8 cellular contexts compared by ENCODE assay signal in the genomic region with DNA sequence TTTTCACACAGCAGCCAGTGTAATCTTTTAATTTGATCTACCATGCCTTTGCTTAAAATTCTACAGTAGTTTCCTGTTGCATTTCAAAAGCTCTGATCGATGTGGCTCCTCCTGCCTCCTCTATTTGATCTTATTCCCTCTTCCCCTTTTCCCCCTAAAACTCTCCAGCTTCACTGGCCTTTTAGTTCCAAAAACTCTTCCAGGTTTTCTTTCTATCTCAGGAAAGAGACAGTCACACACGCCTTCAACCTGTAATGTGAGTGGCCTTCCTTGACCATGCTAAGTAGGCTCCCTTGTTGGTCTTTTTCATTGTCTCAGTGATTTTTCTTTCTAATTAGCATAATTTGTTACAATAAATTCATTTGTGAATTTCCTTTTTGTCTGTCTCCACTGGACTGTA. TPM values are rescaled to one million over a fixed set of nuclear protein-coding genes. Genes with fewer than 3 reads are reported as not detected.
DNase-seq lines count a peak whose midpoint lies in the region; ATAC-seq, FAIRE-seq and TF ChIP-seq lines count a peak whose summit lies in the region.

No MANE protein-coding gene starts in this region.

- H2AFZ ChIP-seq in GM23338, result peak overlapping the region; percentile 95; the same call in 1 of the 2 replicates

- H3K27me3 ChIP-seq in GM23338 (ENCODE audit: insufficient read depth), result no peaks in the 10 kb centered on the region
- no peaks in the 10 kb centered on the region for H3K27me3 ChIP-seq in ascending aorta
- no peaks in the 10 kb centered on the region for H3K27me3 ChIP-seq in adrenal gland

- TF ChIP-seq POLR2A in A549 (IDR thresholded peaks at IDR 0.05; ENCODE audit: low read length), result no peak
- TF ChIP-seq POLR2A in adrenal gland (IDR thresholded peaks at IDR 0.05), result no peak

- TF ChIP-seq EP300 in A549 (IDR thresholded peaks at IDR 0.05), result no peak

- FAIRE-seq in A549 (lab: Jason Lieb, UNC), result no peak

- H4K20me1 ChIP-seq in GM23338 (replicated peaks; ENCODE audit: insufficient read depth), result no peaks in the 10 kb centered on the region

- ATAC-seq in A549, result no peak
- ATAC-seq in GM23338, result peak; percentile 13; the same call in 2 of the 3 replicates

- H3K9me3 Mint-ChIP-seq in GM23338, result peaks cover 12% of the 10 kb centered on the region

- H3K79me2 ChIP-seq in GM23338 (replicated peaks; ENCODE audit: insufficient read depth), result peaks cover 14% of the 10 kb centered on the region; the same call in 1 of the 2 replicates

- 18% methylated on average over 2 of the region's 2 CpGs for WGBS in A549 (ENCODE audit: missing lambda C conversion rate)
- WGBS in mesodermal cell (ENCODE audit: insufficient coverage in 2 of 2), 2 experiments, result 0 to 15% methylated on average over 1 to 2 of the region's 2 CpGs
- 17 to 30% (median 26%) methylated on average over 2 of the region's 2 CpGs for WGBS in adrenal gland, 4 donors

- no peaks in the 10 kb centered on the region for H3K36me3 ChIP-seq in GM23338 (ENCODE audit: insufficient read depth)
- H3K36me3 ChIP-seq in ascending aorta, result no peaks in the 10 kb centered on the region
- H3K36me3 ChIP-seq in mesodermal cell (ENCODE audit: control insufficient read depth, insufficient read depth, low read length), result no peaks in the 10 kb centered on the region
- no peaks in the 10 kb centered on the region for H3K36me3 ChIP-seq in adrenal gland (replicated peaks in 1 of 2)

- H3K4me3 Mint-ChIP-seq in GM23338, result peak overlapping the region; percentile 97

- H3K9me3 ChIP-seq in A549 (no peaks in the 10 kb centered on the region), ascending aorta (no peaks in the 10 kb centered on the region), mesodermal cell (ENCODE audit: control insufficient read depth, low read length) (no peaks in the 10 kb centered on the region), adrenal gland (replicated peaks in 1 of 3) (no peaks in the 10 kb centered on the region)

- intact Hi-C loops in ascending aorta (cut with DNase I), result loop anchor here (5.0 kb wide), 1 partner anchor 119 kb away; no protein-coding TSS in a partner anchor
- intact Hi-C loops in adrenal gland (cut with DNase I), result loop anchor here in 1 of 2 donors (10.0 kb wide), 1 partner anchor 121 kb away; a partner anchor contains a TSS

- peaks cover 9% of the 10 kb centered on the region; the same call in 2 of the 3 replicates for H3K4me1 Mint-ChIP-seq in GM23338

- no peak for DNase-seq in A549 (ENCODE audit: low read depth in 1 of 2, low spot score in 1 of 2)
- DNase-seq in GM23338 (ENCODE audit: low spot score), result peak; percentile 36
- DNase-seq in ascending aorta (ENCODE audit: low spot score in 2 of 2), result no peak
- DNase-seq in adrenal gland, result no peak
- DNase-seq in mesenteric fat pad (ENCODE audit: low spot score), result no peak
- no peak for DNase-seq in HUDEP-2 (lab: John Stamatoyannopoulos, UW; ENCODE audit: unreplicated experiment in 76 of 76)
- DNase-seq in kidney glomerular epithelial cell (lab: John Stamatoyannopoulos, UW), result no peak

- POLR2A ChIA-PET in A549 (lab: Yijun Ruan, JAX), result no interaction called here

- H3K4me2 ChIP-seq in A549, result peak overlapping the region; percentile 74
- H3K4me2 ChIP-seq in GM23338, result peak overlapping the region; percentile 83

- no peaks in the 10 kb centered on the region for H3F3A ChIP-seq in GM23338 (replicated peaks; ENCODE audit: low read depth)

- H3K27ac Mint-ChIP-seq in GM23338, result peak overlapping the region; percentile 36; the same call in 1 of the 2 replicates

- no peaks in the 10 kb centered on the region for H3K9me2 ChIP-seq in GM23338 (ENCODE audit: insufficient read depth)

- peak overlapping the region; percentile 91 for H3K4me3 ChIP-seq in A549
- peak overlapping the region; percentile 71 for H3K4me3 ChIP-seq in GM23338
- peak overlapping the region; percentile 66 to 67 for H3K4me3 ChIP-seq in ascending aorta
- H3K4me3 ChIP-seq in mesodermal cell (ENCODE audit: extremely low read depth, insufficient read depth, low read length, poor library complexity, severe bottlenecking), result peak overlapping the region; percentile 60
- peak overlapping the region in 1 of 4 donors; percentile 77 for H3K4me3 ChIP-seq in adrenal gland

- no peak for TF ChIP-seq CTCF in A549 (IDR thresholded peaks at IDR 0.05)
- TF ChIP-seq CTCF in GM23338 (conservative IDR thresholded peaks at IDR 0.05; ENCODE audit: low read depth in 2 of 2), result no peak
- no peak for TF ChIP-seq CTCF in ascending aorta (IDR thresholded peaks at IDR 0.05)
- TF ChIP-seq CTCF in adrenal gland (IDR thresholded peaks at IDR 0.05), result no peak

- TF ChIP-seq RAD21 in A549 (conservative IDR thresholded peaks at IDR 0.05 in 1 of 2, IDR thresholded peaks at IDR 0.05 in 1 of 2), result no peak

- H3K27ac ChIP-seq in A549 (no peak overlapping the region), GM23338 (ENCODE audit: low read depth) (no peak overlapping the region), ascending aorta (no peak overlapping the region), mesodermal cell (ENCODE audit: low read depth, low read length, severe bottlenecking) (no peak overlapping the region), adrenal gland (peak overlapping the region in 1 of 5 donors; percentile 75)

- no peaks in the 10 kb centered on the region for H3K27me3 Mint-ChIP-seq in GM23338 (ENCODE audit: insufficient read depth, low read depth, poor library complexity)

- peaks cover 20% of the 10 kb centered on the region for H3K4me1 ChIP-seq in A549
- H3K4me1 ChIP-seq in GM23338 (ENCODE audit: insufficient read depth), result 0 out of 2 replicates have a peak, but pooled peaks cover 5% of the 10 kb centered on the region
- H3K4me1 ChIP-seq in ascending aorta, result peaks cover 0 to 3% of the 10 kb centered on the region in 2 donors
- peaks cover 4% of the 10 kb centered on the region for H3K4me1 ChIP-seq in mesodermal cell (ENCODE audit: control insufficient read depth, insufficient read depth, low read length, poor library complexity, severe bottlenecking)
- H3K4me1 ChIP-seq in adrenal gland (replicated peaks in 1 of 2), result peaks cover 5 to 6% of the 10 kb centered on the region in 2 donors

- no peaks in the 10 kb centered on the region for H3K36me3 Mint-ChIP-seq in GM23338 (ENCODE audit: low read depth)

- CTCF ChIA-PET in A549 (lab: Yijun Ruan, JAX), result no interaction called here

TF ChIP-seq in A549, 52 proteins besides CTCF, POLR2A, EP300 and RAD21 (continues in another document):
- no peak for TF ChIP-seq HOXA7 (CRISPR knock-in tag; IDR thresholded peaks at IDR 0.05)
- TF ChIP-seq RCOR1 (IDR thresholded peaks at IDR 0.05; ENCODE audit: low read depth, low read length), result no peak
- TF ChIP-seq ZFP36 (IDR thresholded peaks at IDR 0.05; ENCODE audit: borderline replicate concordance, partially characterized antibody), result no peak
- TF ChIP-seq, protein P1, sequence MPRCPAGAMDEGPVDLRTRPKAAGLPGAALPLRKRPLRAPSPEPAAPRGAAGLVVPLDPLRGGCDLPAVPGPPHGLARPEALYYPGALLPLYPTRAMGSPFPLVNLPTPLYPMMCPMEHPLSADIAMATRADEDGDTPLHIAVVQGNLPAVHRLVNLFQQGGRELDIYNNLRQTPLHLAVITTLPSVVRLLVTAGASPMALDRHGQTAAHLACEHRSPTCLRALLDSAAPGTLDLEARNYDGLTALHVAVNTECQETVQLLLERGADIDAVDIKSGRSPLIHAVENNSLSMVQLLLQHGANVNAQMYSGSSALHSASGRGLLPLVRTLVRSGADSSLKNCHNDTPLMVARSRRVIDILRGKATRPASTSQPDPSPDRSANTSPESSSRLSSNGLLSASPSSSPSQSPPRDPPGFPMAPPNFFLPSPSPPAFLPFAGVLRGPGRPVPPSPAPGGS (IDR thresholded peaks at IDR 0.05), result no peak
- TF ChIP-seq KDM1A (IDR thresholded peaks at IDR 0.05; ENCODE audit: low read depth), result no peak
- no peak for TF ChIP-seq ZNF302 (CRISPR knock-in tag; IDR thresholded peaks at IDR 0.05)
- TF ChIP-seq, protein P2, sequence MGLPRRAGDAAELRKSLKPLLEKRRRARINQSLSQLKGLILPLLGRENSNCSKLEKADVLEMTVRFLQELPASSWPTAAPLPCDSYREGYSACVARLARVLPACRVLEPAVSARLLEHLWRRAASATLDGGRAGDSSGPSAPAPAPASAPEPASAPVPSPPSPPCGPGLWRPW (IDR thresholded peaks at IDR 0.05), result no peak

TF ChIP-seq in GM23338, 12 proteins besides CTCF, POLR2A, EP300 and RAD21 (continues in another document):
- no peak for TF ChIP-seq CREB1 (CRISPR knock-in tag; IDR thresholded peaks at IDR 0.05; ENCODE audit: low read depth)

RNA-seq across cellular contexts. Expression of a gene that starts 1.0 kb away (rescaled TPM):
- polyA plus RNA-seq in A549 (2011; rRNA removed), result 8.3 and 13.3 TPM in 2 replicates
- 1.2 and 1.5 TPM in 2 replicates for polyA plus RNA-seq in A549 (2012; cell fraction: cytosol; rRNA removed)
- 1.2 and 2.8 TPM in 2 replicates for polyA plus RNA-seq in A549 (2012; cell fraction: nucleus; rRNA removed)
- 7.7 to 9.8 TPM (median 8.5 TPM) in 3 replicates for polyA plus RNA-seq in A549 (2017; fragmentation: RNase III; extraction: RNeasy Plus Mini Kit Qiagen cat#74134 plus additional on column Dnase treatment)
- polyA minus RNA-seq in A549 (2011; rRNA and poly(A)+ RNA removed), result 11.3 and 12.4 TPM in 2 replicates
- total RNA-seq in GM23338 (2014; rRNA removed; shearing (Covaris generic)), result 13.9 and 19.6 TPM in 2 replicates
- polyA plus RNA-seq in GM23338 (2016; fragmentation: Nextera tagmentation; extraction: Ambion mirVana), result 16.1 and 21.8 TPM in 2 replicates
- total RNA-seq in ascending aorta, result 12.5 TPM
- polyA plus RNA-seq in mesodermal cell (2013, experiment 1 of 2), result 6.0 TPM
- polyA plus RNA-seq in mesodermal cell (2013, experiment 2 of 2), result 7.0 TPM
- 10 to 100 TPM in 3 of 8 donors, 1 to 10 TPM in 5; 5.8 to 18.3 (median 9.1) TPM for total RNA-seq in adrenal gland
- polyA plus RNA-seq in adrenal gland, result 10 to 100 TPM in 1 of 3 donors, 1 to 10 TPM in 2; 3.5 to 11.9 (median 3.9) TPM
- 1.6 TPM for total RNA-seq in mesenteric fat pad
